Comparison of ENCODE assay signal across 10 cellular contexts in genomic region chr12:100926669-100927248, GRCh38.
A peak's percentile ranks its signal among the peaks of the same experiment; 100 is the strongest.
DNase-seq lines count a peak whose midpoint lies in the region; ATAC-seq and TF ChIP-seq lines count a peak whose summit lies in the region.
"Had no signal": no experiment of that assay in that cellular context is flagged by ENCODE, and none has a peak within 500 bp of the region (broad histone marks: within the 10 kb centered on the region; RNA-seq: fewer than 3 reads in every experiment).

No MANE protein-coding gene starts in this region.

- H3K27ac Mint-ChIP-seq in glutamatergic neuron (ENCODE audit: unreplicated experiment) (no peak overlapping the region), type B pancreatic cell (no peak overlapping the region)
- H3K27ac Mint-ChIP-seq: CD8-positive, alpha-beta T cell; T-helper 2 cell treated with Interferon-gamma antibody and Interleukin-4, amounts not matched to agents 5 μg/mL and 100 μg/mL, for 36 hours had no signal

- H3K36me3 Mint-ChIP-seq in glutamatergic neuron (ENCODE audit: unreplicated experiment) (no peaks in the 10 kb centered on the region), type B pancreatic cell (no peaks in the 10 kb centered on the region)
- H3K36me3 Mint-ChIP-seq: CD8-positive, alpha-beta T cell had no signal

- H3K9me3 Mint-ChIP-seq in glutamatergic neuron (ENCODE audit: unreplicated experiment) (no peaks in the 10 kb centered on the region), type B pancreatic cell (no peaks in the 10 kb centered on the region)
- H3K9me3 Mint-ChIP-seq: T-helper 2 cell treated with Interferon-gamma antibody and Interleukin-4, amounts not matched to agents 5 μg/mL and 100 μg/mL, for 36 hours had no signal

- no peak for TF ChIP-seq CTCF in glutamatergic neuron (IDR thresholded peaks at IDR 0.05; ENCODE audit: partially characterized antibody, unreplicated experiment)
- peak; percentile 47 for TF ChIP-seq CTCF in type B pancreatic cell (conservative IDR thresholded peaks at IDR 0.05)

- H3K4me1 Mint-ChIP-seq in glutamatergic neuron (ENCODE audit: low read depth, unreplicated experiment) (no peaks in the 10 kb centered on the region), type B pancreatic cell (ENCODE audit: unreplicated experiment) (no peaks in the 10 kb centered on the region)

- ATAC-seq in GM21381 (IDR thresholded peaks at IDR 0.05; ENCODE audit: unreplicated experiment): no peak
- ATAC-seq: CD8-positive, alpha-beta T cell had no signal

- peak; percentile 59 for DNase-seq in NCI-H82 (lab: John Stamatoyannopoulos, UW)
- no peak for DNase-seq in NCI-H82 treated with DMSO at 0.1 percent for 48 hours (lab: John Stamatoyannopoulos, UW; ENCODE audit: unreplicated experiment)
- DNase-seq in RPMI7951 (ENCODE audit: low read depth): peak; percentile 19
- DNase-seq in glutamatergic neuron: peak; percentile 19
- no peak for DNase-seq in type B pancreatic cell (ENCODE audit: extremely low spot score, unreplicated experiment)
- DNase-seq in T-helper 1 cell: no peak
- DNase-seq in CD1c-positive myeloid dendritic cell (ENCODE audit: extremely low spot score): no peak
- DNase-seq: CD8-positive, alpha-beta T cell had no signal

- H3K4me3 Mint-ChIP-seq in glutamatergic neuron (ENCODE audit: unreplicated experiment) (no peak overlapping the region), type B pancreatic cell (no peak overlapping the region)
- H3K4me3 Mint-ChIP-seq: CD8-positive, alpha-beta T cell; T-helper 2 cell treated with Interferon-gamma antibody and Interleukin-4, amounts not matched to agents 5 μg/mL and 100 μg/mL, for 36 hours had no signal

- H3K27me3 Mint-ChIP-seq in glutamatergic neuron (ENCODE audit: unreplicated experiment) (no peaks in the 10 kb centered on the region), type B pancreatic cell (peaks cover 12% of the 10 kb centered on the region)

Comparison
In these comparisons a context has a peak if more than half of its experiments do, and no peak if none do; other contexts are left out.
1. DNase-seq: peak in NCI-H82 (single experiment), RPMI7951 (single experiment) and glutamatergic neuron (single experiment); none in NCI-H82 treated with DMSO at 0.1 percent for 48 hours (single experiment), type B pancreatic cell (single experiment), T-helper 1 cell (0 of 5) and CD1c-positive myeloid dendritic cell (single experiment).